Comparison of ENCODE assay signal across 9 cellular contexts in genomic region chr22:26172389-26172990, GRCh38. TPM values are rescaled to one million over a fixed set of nuclear protein-coding genes. Genes with fewer than 3 reads are reported as not detected.
DNase-seq lines count a peak whose midpoint lies in the region; ATAC-seq, FAIRE-seq and TF ChIP-seq lines count a peak whose summit lies in the region.
"Had no signal": no experiment of that assay in that cellular context is flagged by ENCODE, and none has a peak within 500 bp of the region (broad histone marks: within the 10 kb centered on the region; RNA-seq: fewer than 3 reads in every experiment).

No MANE protein-coding gene starts in this region.

- peak; percentile 46 for FAIRE-seq in GM18507 (lab: Jason Lieb, UNC)

- H3K36me3 ChIP-seq in adrenal gland (replicated peaks in 1 of 2) = no peaks in the 10 kb centered on the region
- H3K36me3 ChIP-seq: vagina had no signal

- ATAC-seq in GM19328 (IDR thresholded peaks at IDR 0.05; ENCODE audit: unreplicated experiment) = no peak

- TF ChIP-seq POLR2A in adrenal gland (IDR thresholded peaks at IDR 0.05) = no peak

- no peak overlapping the region for H3K27ac Mint-ChIP-seq in CD14-positive monocyte

- H3K27ac ChIP-seq in adrenal gland = no peak overlapping the region
- H3K27ac ChIP-seq: vagina had no signal

- peaks cover 5 to 12% of the 10 kb centered on the region in 2 donors for H3K4me1 ChIP-seq in adrenal gland (replicated peaks in 1 of 2)

- H3K9me3 Mint-ChIP-seq in CD14-positive monocyte = peaks cover 0 to 10% (median 0%) of the 10 kb centered on the region in 7 donors

- H3K27me3 ChIP-seq in adrenal gland = peaks cover 42% of the 10 kb centered on the region

- no peak for DNase-seq in CD14-positive monocyte (ENCODE audit: low spot score)
- no peak for DNase-seq in GM18507 (ENCODE audit: extremely low spot score, insufficient read length, low read depth)
- DNase-seq in NCI-H446 treated with DMSO at 0.1 percent for 48 hours (lab: John Stamatoyannopoulos, UW) = peak; percentile 31
- DNase-seq in adrenal gland = peak; percentile 23 to 80 (median 56)
- peak; percentile 77 for DNase-seq in islet precursor cell
- peak; percentile 78 for DNase-seq in superior temporal gyrus (ENCODE audit: extremely low spot score)
- DNase-seq in putamen (ENCODE audit: low spot score) = no peak

- TF ChIP-seq CTCF in CD14-positive monocyte (IDR thresholded peaks at IDR 0.05) (peak; percentile 83), adrenal gland (IDR thresholded peaks at IDR 0.05) (peak; percentile 45 to 70 (median 55))

- no peak overlapping the region for H3K4me3 ChIP-seq in adrenal gland
- H3K4me3 ChIP-seq: vagina had no signal

- intact Hi-C loops in CD14-positive monocyte (cut with micrococcal nuclease) (no loop called here), adrenal gland (cut with DNase I) (loop anchor here in 1 of 2 donors (5.0 kb wide), 1 partner anchor 160 kb away; no protein-coding TSS in a partner anchor)

- WGBS in adrenal gland, 4 donors = 35 to 41% (median 39%) methylated on average over 5 of the region's 5 CpGs

- H3K27me3 Mint-ChIP-seq in CD14-positive monocyte (ENCODE audit: low read depth in 3 of 3) = peaks cover 27 to 42% (median 40%) of the 10 kb centered on the region in 3 donors

- no peaks in the 10 kb centered on the region for H3K9me3 ChIP-seq in adrenal gland (replicated peaks in 1 of 3)
- H3K9me3 ChIP-seq: vagina had no signal

- peaks cover 26% of the 10 kb centered on the region for H3K4me1 Mint-ChIP-seq in CD14-positive monocyte

- no peak overlapping the region for H3K4me3 Mint-ChIP-seq in CD14-positive monocyte

- H3K36me3 Mint-ChIP-seq in CD14-positive monocyte = no peaks in the 10 kb centered on the region

RNA-seq across cellular contexts. Expression of gene SEZ6L, which starts 3.2 kb away (rescaled TPM):
- polyA plus RNA-seq in CD14-positive monocyte (under 1 TPM; 0.43 to 0.71 TPM), adrenal gland (1 to 10 TPM; 2.7 to 9.8 (median 6.4) TPM)
- total RNA-seq in adrenal gland = 10 to 100 TPM in 2 of 8 donors, 1 to 10 TPM in 1, under 1 TPM in 4, not detected in 1; 0.17 to 16.3 (median 0.80) TPM

Comparison
In these comparisons a context has a peak if more than half of its experiments do, and no peak if none do; other contexts are left out.
1. DNase-seq: peak in NCI-H446 treated with DMSO at 0.1 percent for 48 hours (single experiment), adrenal gland (7 of 7), islet precursor cell (single experiment) and superior temporal gyrus (single experiment); none in CD14-positive monocyte (single experiment), GM18507 (single experiment) and putamen (single experiment).